10 cellular contexts compared by ENCODE assay signal in the genomic region with DNA sequence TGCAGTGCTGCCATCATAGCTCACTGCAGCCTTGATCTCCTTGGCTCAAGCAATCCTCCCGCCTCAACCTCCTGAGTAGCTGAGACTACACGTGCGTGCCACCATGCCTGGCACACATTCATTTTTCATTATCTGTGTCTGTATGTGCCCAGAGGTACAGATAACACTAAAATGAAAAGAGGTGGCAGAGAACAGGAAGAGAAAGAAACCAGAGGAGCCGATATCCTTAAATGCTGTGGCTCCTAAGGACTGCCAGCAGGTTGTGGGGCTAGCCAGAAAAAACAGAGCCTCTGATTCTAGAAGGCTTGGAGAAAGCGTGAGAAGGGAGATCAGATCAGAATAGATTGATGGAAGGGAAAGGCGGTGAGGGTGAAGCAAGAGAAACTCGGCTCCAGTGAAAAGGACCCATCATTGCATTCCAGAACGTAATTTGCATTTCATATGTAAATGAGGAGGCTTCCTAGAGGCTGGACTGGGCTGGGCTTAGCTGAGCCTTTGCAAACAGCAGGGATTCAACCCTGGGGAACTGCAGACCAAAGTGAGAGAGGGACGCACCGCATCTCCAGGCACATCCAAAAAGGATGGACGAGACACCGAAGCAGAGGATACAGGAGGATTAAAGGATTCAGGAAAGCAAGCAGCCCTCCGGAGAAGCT.
DNase-seq lines count a peak whose midpoint lies in the region; ATAC-seq, FAIRE-seq and TF ChIP-seq lines count a peak whose summit lies in the region.
"Had no signal": no experiment of that assay in that cellular context is flagged by ENCODE, and none has a peak within 500 bp of the region (broad histone marks: within the 10 kb centered on the region; RNA-seq: fewer than 3 reads in every experiment).

No MANE protein-coding gene starts in this region.

- POLR2A ChIA-PET in WTC11 (lab: Charles Lee): interaction anchor here (0.6 to 2.1 kb wide), 6 partner anchors 9 to 109 kb away, joined by 3 to 15 read pairs (median 5); a partner anchor contains a TSS

- H3K27me3 ChIP-seq in cardiac muscle cell: no peaks in the 10 kb centered on the region
- no peaks in the 10 kb centered on the region for H3K27me3 ChIP-seq in neural cell (ENCODE audit: insufficient read depth, low read depth, low read length)

- H3K4me3 Mint-ChIP-seq in WTC11: no peak overlapping the region
- no peak overlapping the region for H3K4me3 Mint-ChIP-seq in activated T-cell treated with anti-CD3 and anti-CD28 coated beads, Interleukin-2, amount 50 U/mL, for 4 hours
- H3K4me3 Mint-ChIP-seq: natural killer cell had no signal

- no peaks in the 10 kb centered on the region for H3K9me3 Mint-ChIP-seq in WTC11
- H3K9me3 Mint-ChIP-seq in activated T-cell treated with anti-CD3 and anti-CD28 coated beads, Interleukin-2, amount 50 U/mL, for 4 hours: no peaks in the 10 kb centered on the region
- H3K9me3 Mint-ChIP-seq: natural killer cell had no signal

- H3K9ac ChIP-seq in neural cell (ENCODE audit: low read length): peak overlapping the region; percentile 15

- H3K9me2 ChIP-seq in neural cell (ENCODE audit: insufficient read depth, low read length): no peaks in the 10 kb centered on the region

- H3K27me3 Mint-ChIP-seq in WTC11 (ENCODE audit: low read depth): no peaks in the 10 kb centered on the region
- H3K27me3 Mint-ChIP-seq in activated T-cell treated with anti-CD3 and anti-CD28 coated beads, Interleukin-2, amount 50 U/mL, for 4 hours (ENCODE audit: low read depth): no peaks in the 10 kb centered on the region

- H3K4me3 ChIP-seq in cardiac muscle cell: peak overlapping the region; percentile 43
- H3K4me3 ChIP-seq in neural cell (ENCODE audit: low read length): peak overlapping the region; percentile 50

- H2AFZ ChIP-seq in neural cell (ENCODE audit: low read depth, low read length): no peak overlapping the region

- peaks cover 53% of the 10 kb centered on the region for H3K4me1 ChIP-seq in cardiac muscle cell (ENCODE audit: low read depth)

- H3K9me3 ChIP-seq in cardiac muscle cell (ENCODE audit: low read depth): no peaks in the 10 kb centered on the region
- H3K9me3 ChIP-seq in neural cell (ENCODE audit: low read length): no peaks in the 10 kb centered on the region

- TF ChIP-seq EP300 in neural cell (conservative IDR thresholded peaks at IDR 0.05; ENCODE audit: poor library complexity, severe bottlenecking): no peak

- no peak for TF ChIP-seq CTCF in WTC11 (IDR thresholded peaks at IDR 0.05)
- no peak for TF ChIP-seq CTCF in cardiac muscle cell (IDR thresholded peaks at IDR 0.05; ENCODE audit: low read depth, low read length)
- TF ChIP-seq CTCF in neural cell (IDR thresholded peaks at IDR 0.05; ENCODE audit: poor library complexity, severe bottlenecking): no peak

- ATAC-seq in WTC11 (peak; percentile 83), GM21381 (IDR thresholded peaks at IDR 0.05; ENCODE audit: unreplicated experiment) (no peak)
- no peak for ATAC-seq in activated T-cell treated with anti-CD3 and anti-CD28 coated beads, Interleukin-2, amount 50 U/mL, for 4 hours
- ATAC-seq: natural killer cell had no signal

- no peaks in the 10 kb centered on the region for H3K36me3 Mint-ChIP-seq in WTC11
- peaks cover 4% of the 10 kb centered on the region for H3K36me3 Mint-ChIP-seq in activated T-cell treated with anti-CD3 and anti-CD28 coated beads, Interleukin-2, amount 50 U/mL, for 4 hours (ENCODE audit: insufficient read depth)
- H3K36me3 Mint-ChIP-seq: natural killer cell had no signal

- no peak for FAIRE-seq in HTR-8/SVneo (lab: Jason Lieb, UNC)

- DNase-seq in G401 (ENCODE audit: low spot score): peak; percentile 70
- DNase-seq in WTC11 (ENCODE audit: low spot score): peak; percentile 77
- peak in 1 of 2 donors; percentile 72 for DNase-seq in cardiac muscle cell (ENCODE audit: low read depth in 1 of 2, low spot score in 1 of 2)
- DNase-seq in activated T-cell treated with anti-CD3 and anti-CD28 coated beads, Interleukin-2, amount 50 U/mL, for 4 hours: no peak
- DNase-seq in A172 (ENCODE audit: low spot score): no peak
- no peak for DNase-seq in HTR-8/SVneo (ENCODE audit: insufficient read length, low spot score)
- DNase-seq: natural killer cell, NCI-H1930 had no signal

- no peaks in the 10 kb centered on the region for H3K36me3 ChIP-seq in cardiac muscle cell
- no peaks in the 10 kb centered on the region for H3K36me3 ChIP-seq in neural cell (ENCODE audit: insufficient read depth, low read length)

- peak overlapping the region; percentile 96 for H3K27ac ChIP-seq in cardiac muscle cell
- no peak overlapping the region for H3K27ac ChIP-seq in neural cell (ENCODE audit: low read length)

- peaks cover 55% of the 10 kb centered on the region for H3K4me1 Mint-ChIP-seq in WTC11
- H3K4me1 Mint-ChIP-seq in activated T-cell treated with anti-CD3 and anti-CD28 coated beads, Interleukin-2, amount 50 U/mL, for 4 hours (ENCODE audit: low read depth): no peaks in the 10 kb centered on the region
- H3K4me1 Mint-ChIP-seq: natural killer cell had no signal

- H3K79me2 ChIP-seq in neural cell (replicated peaks; ENCODE audit: insufficient read depth, low read length): no peaks in the 10 kb centered on the region

- in situ Hi-C loops in G401 (cut with HindIII; ENCODE audit: low sequenced_read_pairs): no loop called here

- TF ChIP-seq RAD21 in neural cell (conservative IDR thresholded peaks at IDR 0.05): no peak

- no peaks in the 10 kb centered on the region for H3F3A ChIP-seq in neural cell (ENCODE audit: insufficient read depth, low read length, poor library complexity, severe bottlenecking)

- CTCF ChIA-PET in WTC11 (lab: Charles Lee): interaction anchor here (1.1 kb wide), 1 partner anchor 37 kb away, joined by 4 read pairs; no protein-coding TSS in a partner anchor

- no peak overlapping the region for H3K4me2 ChIP-seq in neural cell (ENCODE audit: low read length)

- H3K27ac Mint-ChIP-seq in WTC11: peak overlapping the region; percentile 99

- H4K20me1 ChIP-seq in neural cell (ENCODE audit: insufficient read depth): no peaks in the 10 kb centered on the region

TF ChIP-seq in WTC11, 78 proteins besides CTCF, POLR2A, EP300 and RAD21 (continues in another document):
- TF ChIP-seq JUN (CRISPR knock-in tag; IDR thresholded peaks at IDR 0.05) (no peak), SP1 (CRISPR knock-in tag; conservative IDR thresholded peaks at IDR 0.05) (peak; percentile 42; the same call in 1 of the 2 replicates), TEAD1 (CRISPR knock-in tag; IDR thresholded peaks at IDR 0.05) (peak; percentile 89; the same call in 1 of the 2 replicates), TEAD4 (CRISPR knock-in tag; IDR thresholded peaks at IDR 0.05) (no peak), CBFB (CRISPR knock-in tag; IDR thresholded peaks at IDR 0.05; ENCODE audit: low read depth) (no peak)

TF ChIP-seq in neural cell, 6 proteins besides CTCF, POLR2A, EP300 and RAD21:
- TF ChIP-seq SMC3 (conservative IDR thresholded peaks at IDR 0.05; ENCODE audit: poor library complexity): no peak
- TF ChIP-seq EZH2 (IDR thresholded peaks at IDR 0.05; ENCODE audit: borderline replicate concordance, insufficient read depth, low read length, poor library complexity, severe bottlenecking): no peak
- no peak for TF ChIP-seq POLR2AphosphoS5 (IDR thresholded peaks at IDR 0.05)
- no peak for TF ChIP-seq MXI1 (conservative IDR thresholded peaks at IDR 0.05; ENCODE audit: poor library complexity, severe bottlenecking)
- TF ChIP-seq TAF1 (IDR thresholded peaks at IDR 0.05; ENCODE audit: low read depth): no peak
- TF ChIP-seq, protein P1, sequence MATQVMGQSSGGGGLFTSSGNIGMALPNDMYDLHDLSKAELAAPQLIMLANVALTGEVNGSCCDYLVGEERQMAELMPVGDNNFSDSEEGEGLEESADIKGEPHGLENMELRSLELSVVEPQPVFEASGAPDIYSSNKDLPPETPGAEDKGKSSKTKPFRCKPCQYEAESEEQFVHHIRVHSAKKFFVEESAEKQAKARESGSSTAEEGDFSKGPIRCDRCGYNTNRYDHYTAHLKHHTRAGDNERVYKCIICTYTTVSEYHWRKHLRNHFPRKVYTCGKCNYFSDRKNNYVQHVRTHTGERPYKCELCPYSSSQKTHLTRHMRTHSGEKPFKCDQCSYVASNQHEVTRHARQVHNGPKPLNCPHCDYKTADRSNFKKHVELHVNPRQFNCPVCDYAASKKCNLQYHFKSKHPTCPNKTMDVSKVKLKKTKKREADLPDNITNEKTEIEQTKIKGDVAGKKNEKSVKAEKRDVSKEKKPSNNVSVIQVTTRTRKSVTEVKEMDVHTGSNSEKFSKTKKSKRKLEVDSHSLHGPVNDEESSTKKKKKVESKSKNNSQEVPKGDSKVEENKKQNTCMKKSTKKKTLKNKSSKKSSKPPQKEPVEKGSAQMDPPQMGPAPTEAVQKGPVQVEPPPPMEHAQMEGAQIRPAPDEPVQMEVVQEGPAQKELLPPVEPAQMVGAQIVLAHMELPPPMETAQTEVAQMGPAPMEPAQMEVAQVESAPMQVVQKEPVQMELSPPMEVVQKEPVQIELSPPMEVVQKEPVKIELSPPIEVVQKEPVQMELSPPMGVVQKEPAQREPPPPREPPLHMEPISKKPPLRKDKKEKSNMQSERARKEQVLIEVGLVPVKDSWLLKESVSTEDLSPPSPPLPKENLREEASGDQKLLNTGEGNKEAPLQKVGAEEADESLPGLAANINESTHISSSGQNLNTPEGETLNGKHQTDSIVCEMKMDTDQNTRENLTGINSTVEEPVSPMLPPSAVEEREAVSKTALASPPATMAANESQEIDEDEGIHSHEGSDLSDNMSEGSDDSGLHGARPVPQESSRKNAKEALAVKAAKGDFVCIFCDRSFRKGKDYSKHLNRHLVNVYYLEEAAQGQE (IDR thresholded peaks at IDR 0.05; ENCODE audit: borderline replicate concordance): no peak

Comparison
In these comparisons a context has a peak if more than half of its experiments do, and no peak if none do; other contexts are left out.
1. DNase-seq: peak in G401 (single experiment) and WTC11 (single experiment); none in activated T-cell treated with anti-CD3 and anti-CD28 coated beads, Interleukin-2, amount 50 U/mL, for 4 hours (single experiment), A172 (single experiment) and HTR-8/SVneo (single experiment).